Comparison of ENCODE assay signal across 8 cellular contexts in genomic region chr15:92921215-92922131, GRCh38. TPM values are rescaled to one million over a fixed set of nuclear protein-coding genes. Genes with fewer than 3 reads are reported as not detected.
DNase-seq lines count a peak whose midpoint lies in the region; ATAC-seq and TF ChIP-seq lines count a peak whose summit lies in the region.

No MANE protein-coding gene starts in this region.

- H3K27ac ChIP-seq in MM.1S (ENCODE audit: low read length) (peak overlapping the region; percentile 10; the same call in 1 of the 2 replicates), dorsolateral prefrontal cortex (peak overlapping the region in 47 of 59 donors; percentile 4 to 100 (median 47))

- peak overlapping the region; percentile 17; the same call in 1 of the 2 replicates for H3K4me2 ChIP-seq in MM.1S (ENCODE audit: low read depth, low read length)

- DNase-seq in CD1c-positive myeloid dendritic cell (ENCODE audit: extremely low spot score) (peak; percentile 49), MM.1S (no peak), dorsolateral prefrontal cortex (no peak), NCI-H748 (lab: John Stamatoyannopoulos, UW; ENCODE audit: unreplicated experiment) (no peak), NAMALWA (ENCODE audit: low spot score) (no peak)
- no peak for DNase-seq in natural killer cell treated with Interleukin-12 subunit alpha and Interleukin-12 subunit beta and Interleukin-15 and Interleukin-18, amount 100 ng/mL, for 72 hours (ENCODE audit: low spot score)
- DNase-seq in activated CD4-positive, CD25-positive, alpha-beta regulatory T cell treated with anti-CD3 and anti-CD28 coated beads, Interleukin-2, amount 50 U/mL, for 72 hours: no peak

- H3K27me3 ChIP-seq in MM.1S (replicated peaks; ENCODE audit: insufficient read depth, low read length) (no peaks in the 10 kb centered on the region), dorsolateral prefrontal cortex (no peaks in the 10 kb centered on the region)

- intact Hi-C loops in dorsolateral prefrontal cortex (cut with DNase I): no loop called here

- H3K9me3 ChIP-seq in MM.1S (replicated peaks; ENCODE audit: insufficient read depth, low read length): no peaks in the 10 kb centered on the region

- peaks cover 64 to 68% of the 10 kb centered on the region in 2 donors for H3K4me1 Mint-ChIP-seq in natural killer cell treated with Interleukin-12 subunit alpha and Interleukin-12 subunit beta and Interleukin-15 and Interleukin-18, amount 100 ng/mL, for 72 hours (ENCODE audit: low read depth in 2 of 2)

- H3K9me3 Mint-ChIP-seq in natural killer cell treated with Interleukin-12 subunit alpha and Interleukin-12 subunit beta and Interleukin-15 and Interleukin-18, amount 100 ng/mL, for 72 hours: no peaks in the 10 kb centered on the region

- H2AFZ ChIP-seq in MM.1S (ENCODE audit: low read length): no peak overlapping the region

- ATAC-seq in natural killer cell treated with Interleukin-12 subunit alpha and Interleukin-12 subunit beta and Interleukin-15 and Interleukin-18, amount 100 ng/mL, for 72 hours: peak in 1 of 2 donors; percentile 28
- ATAC-seq in HG02759 (IDR thresholded peaks at IDR 0.05; ENCODE audit: unreplicated experiment): no peak

- H3K9me2 ChIP-seq in MM.1S (replicated peaks; ENCODE audit: insufficient read depth, low read length): no peaks in the 10 kb centered on the region

- H3F3A ChIP-seq in MM.1S (ENCODE audit: insufficient read depth, low read length): peaks cover 2% of the 10 kb centered on the region; the same call in 1 of the 2 replicates

- TF ChIP-seq CTCF in MM.1S (IDR thresholded peaks at IDR 0.05; ENCODE audit: low read length): no peak
- no peak for TF ChIP-seq CTCF in dorsolateral prefrontal cortex (IDR thresholded peaks at IDR 0.05 in 54 of 56, conservative IDR thresholded peaks at IDR 0.05 in 2 of 56; ENCODE audit: low read depth in 1 of 56, partially characterized antibody in 56 of 56)

- no peaks in the 10 kb centered on the region for H3K36me3 ChIP-seq in MM.1S (replicated peaks; ENCODE audit: insufficient read depth, low read length)

- H3K4me3 Mint-ChIP-seq in natural killer cell treated with Interleukin-12 subunit alpha and Interleukin-12 subunit beta and Interleukin-15 and Interleukin-18, amount 100 ng/mL, for 72 hours: no peak overlapping the region

- H3K4me3 ChIP-seq in MM.1S (ENCODE audit: low read length) (no peak overlapping the region), dorsolateral prefrontal cortex (peak overlapping the region in 2 of 59 donors; percentile 7)

- H3K36me3 Mint-ChIP-seq in natural killer cell treated with Interleukin-12 subunit alpha and Interleukin-12 subunit beta and Interleukin-15 and Interleukin-18, amount 100 ng/mL, for 72 hours: peaks cover 10% of the 10 kb centered on the region

- no peaks in the 10 kb centered on the region for H3K27me3 Mint-ChIP-seq in natural killer cell treated with Interleukin-12 subunit alpha and Interleukin-12 subunit beta and Interleukin-15 and Interleukin-18, amount 100 ng/mL, for 72 hours

- H3K9ac ChIP-seq in MM.1S (ENCODE audit: low read length): no peak overlapping the region

- H4K20me1 ChIP-seq in MM.1S (ENCODE audit: insufficient read depth, low read length): no peaks in the 10 kb centered on the region

- peaks cover 43% of the 10 kb centered on the region for H3K4me1 ChIP-seq in MM.1S (ENCODE audit: low read length)

- peaks cover 98% of the 10 kb centered on the region for H3K79me2 ChIP-seq in MM.1S (ENCODE audit: low read length)

- H3K27ac Mint-ChIP-seq in natural killer cell treated with Interleukin-12 subunit alpha and Interleukin-12 subunit beta and Interleukin-15 and Interleukin-18, amount 100 ng/mL, for 72 hours: peak overlapping the region; percentile 56 to 87

RNA-seq across cellular contexts. Expression of gene CHD2, which starts 21.3 kb away (rescaled TPM):
- total RNA-seq in dorsolateral prefrontal cortex: 100 to 1,000 TPM; 120 to 227 (median 167) TPM
- 100 to 1,000 TPM; 177 to 180 TPM for total RNA-seq in natural killer cell treated with Interleukin-12 subunit alpha and Interleukin-12 subunit beta and Interleukin-15 and Interleukin-18, amount 100 ng/mL, for 72 hours
